In the genomic region with DNA sequence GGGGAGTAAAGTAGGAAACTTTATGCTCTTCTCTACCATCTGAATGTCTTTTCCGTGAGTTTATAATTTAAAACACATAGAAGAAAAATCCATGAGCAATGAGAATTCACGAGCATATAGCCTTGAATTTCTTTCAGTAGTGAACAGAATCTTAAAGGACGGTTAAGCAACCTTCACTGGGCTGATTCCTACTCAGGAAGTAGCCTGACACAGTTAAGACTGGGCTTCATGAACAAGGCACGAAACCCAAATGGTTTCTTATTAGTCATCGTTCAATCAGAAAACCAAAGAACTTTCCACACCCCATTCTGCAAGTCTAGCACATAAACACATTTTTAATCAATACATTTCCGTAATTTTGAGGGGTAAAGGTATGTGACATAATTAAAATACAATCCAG, we compare ENCODE assay signal across 11 cellular contexts.
DNase-seq lines count a peak whose midpoint lies in the region; ATAC-seq and TF ChIP-seq lines count a peak whose summit lies in the region.
"Had no signal": no experiment of that assay in that cellular context is flagged by ENCODE, and none has a peak within 500 bp of the region (broad histone marks: within the 10 kb centered on the region; RNA-seq: fewer than 3 reads in every experiment).

No MANE protein-coding gene starts in this region.

- peak overlapping the region; percentile 54 for H3K4me2 ChIP-seq in GM23248 (ENCODE audit: unreplicated experiment)

- ATAC-seq in GM18502 (IDR thresholded peaks at IDR 0.05; ENCODE audit: poor library complexity, unreplicated experiment) (peak; percentile 75), Right ventricle myocardium inferior (no peak), lower lobe of right lung (no peak)

- H4K20me1 ChIP-seq in GM23248 (ENCODE audit: insufficient read depth): no peaks in the 10 kb centered on the region

- 2 to 8% methylated on average over 6 of the region's 6 CpGs for WGBS in GM23248 (ENCODE audit: low coverage in 1 of 2, low lambda C conversion rate in 2 of 2, missing lambda C conversion rate in 2 of 2), 2 experiments

- peaks cover 21% of the 10 kb centered on the region; the same call in 1 of the 2 replicates for H3F3A ChIP-seq in GM23248 (ENCODE audit: insufficient read depth)

- H3K4me3 ChIP-seq in GM23248: peak overlapping the region; percentile 55
- H3K4me3 ChIP-seq in ascending aorta: no peak overlapping the region
- no peak overlapping the region for H3K4me3 ChIP-seq in lower lobe of right lung
- H3K4me3 ChIP-seq: esophagus muscularis mucosa, MG63 had no signal

- TF ChIP-seq CTCF in ascending aorta (IDR thresholded peaks at IDR 0.05) (no peak), lower lobe of right lung (IDR thresholded peaks at IDR 0.05) (no peak)

- intact Hi-C loops in ascending aorta (cut with DNase I): no loop called here
- intact Hi-C loops in Right ventricle myocardium inferior (cut with DNase I): no loop called here
- intact Hi-C loops in lower lobe of right lung (cut with DNase I): no loop called here

- no peaks in the 10 kb centered on the region for H3K9me2 ChIP-seq in GM23248 (ENCODE audit: insufficient read depth)

- H2AFZ ChIP-seq in GM23248: no peak overlapping the region

- H3K9me3 ChIP-seq in GM23248 (ENCODE audit: low read depth) (no peaks in the 10 kb centered on the region), ascending aorta (no peaks in the 10 kb centered on the region), lower lobe of right lung (no peaks in the 10 kb centered on the region)
- H3K9me3 ChIP-seq: esophagus muscularis mucosa, MG63 had no signal

- H3K27me3 ChIP-seq in GM23248 (replicated peaks; ENCODE audit: insufficient read depth) (no peaks in the 10 kb centered on the region), ascending aorta (no peaks in the 10 kb centered on the region), lower lobe of right lung (ENCODE audit: low read depth) (no peaks in the 10 kb centered on the region)
- H3K27me3 ChIP-seq: esophagus muscularis mucosa, MG63 had no signal

- H3K4me1 ChIP-seq in GM23248 (ENCODE audit: insufficient read depth) (peaks cover 26% of the 10 kb centered on the region), ascending aorta (no peaks in the 10 kb centered on the region), lower lobe of right lung (no peaks in the 10 kb centered on the region)
- H3K4me1 ChIP-seq: esophagus muscularis mucosa had no signal

- peaks cover 2% of the 10 kb centered on the region; the same call in 1 of the 2 replicates for H3K79me2 ChIP-seq in GM23248 (ENCODE audit: insufficient read depth)

- H3K36me3 ChIP-seq in GM23248 (ENCODE audit: low read depth): no peaks in the 10 kb centered on the region
- no peaks in the 10 kb centered on the region for H3K36me3 ChIP-seq in ascending aorta
- no peaks in the 10 kb centered on the region for H3K36me3 ChIP-seq in lower lobe of right lung
- H3K36me3 ChIP-seq: esophagus muscularis mucosa, MG63 had no signal

- H3K9ac ChIP-seq in GM23248: peak overlapping the region; percentile 56

- peak; percentile 86 for DNase-seq in GM23248
- peak; percentile 55 for DNase-seq in NOMO-1 treated with dmso at 0.1 percent for 144 hours (lab: John Stamatoyannopoulos, UW; ENCODE audit: unreplicated experiment)
- DNase-seq in fibroblast of peridontal ligament (ENCODE audit: extremely low read depth): peak; percentile 20
- no peak for DNase-seq in stimulated activated CD4-positive, alpha-beta T cell treated with anti-CD3 and anti-CD28 coated beads, Interleukin-15, amount 100 ng/mL, for 24 hours
- no peak for DNase-seq in ascending aorta (ENCODE audit: low spot score in 2 of 2)
- no peak for DNase-seq in Right ventricle myocardium inferior (ENCODE audit: missing footprints)
- no peak for DNase-seq in lower lobe of right lung
- DNase-seq: activated CD4-positive, alpha-beta T cell treated with anti-CD3 and anti-CD28 coated beads for 48 hours; MG63 had no signal

- in situ Hi-C loops in GM23248 (cut with MboI): no loop called here

- H3K27ac ChIP-seq in GM23248 (peak overlapping the region; percentile 67), ascending aorta (no peak overlapping the region), lower lobe of right lung (no peak overlapping the region)
- H3K27ac ChIP-seq: esophagus muscularis mucosa had no signal

Comparison
In these comparisons a context has a peak if more than half of its experiments do, and no peak if none do; other contexts are left out.
1. DNase-seq: peak in GM23248 (single experiment), NOMO-1 treated with dmso at 0.1 percent for 144 hours (single experiment) and fibroblast of peridontal ligament (single experiment); none in stimulated activated CD4-positive, alpha-beta T cell treated with anti-CD3 and anti-CD28 coated beads, Interleukin-15, amount 100 ng/mL, for 24 hours (single experiment), ascending aorta (0 of 2), Right ventricle myocardium inferior (single experiment) and lower lobe of right lung (single experiment).